ENCODE assay signal across 8 cellular contexts in genomic region chr17:18184143-18185007, GRCh38. TPM values are rescaled to one million over a fixed set of nuclear protein-coding genes. Genes with fewer than 3 reads are reported as not detected.
A peak's percentile ranks its signal among the peaks of the same experiment; 100 is the strongest.
DNase-seq lines count a peak whose midpoint lies in the region; ATAC-seq and TF ChIP-seq lines count a peak whose summit lies in the region.

No MANE protein-coding gene starts in this region.

- in situ Hi-C loops in ACHN (cut with HindIII; ENCODE audit: low pct_ligation_motif_present, low pct_unique_long_range_greater_than_20kb, low sequenced_read_pairs), result no loop called here

- ATAC-seq in GM21367 (IDR thresholded peaks at IDR 0.05; ENCODE audit: unreplicated experiment), result peak; percentile 11

- no peak for TF ChIP-seq CTCF in epithelial cell of proximal tubule (conservative IDR thresholded peaks at IDR 0.05; ENCODE audit: low read depth, low read length)

- DNase-seq in ACHN (peak; percentile 42), NCI-H1105 (lab: John Stamatoyannopoulos, UW) (peak; percentile 32), activated T-cell treated with anti-CD3 and anti-CD28 coated beads for 4 hours (peak; percentile 60), epithelial cell of proximal tubule (ENCODE audit: low read depth) (no peak), myocyte (ENCODE audit: low read depth) (peak; percentile 43), cortex of kidney (lab: John Stamatoyannopoulos, UW) (no peak)
- peak; percentile 36 to 63 for DNase-seq in stimulated activated CD8-positive, alpha-beta memory T cell treated with anti-CD3 and anti-CD28 coated beads, Interleukin-7, amount 100 ng/mL, for 48 hours (ENCODE audit: extremely low read depth in 1 of 2, low read depth in 1 of 2)

- H3K4me3 ChIP-seq in epithelial cell of proximal tubule (ENCODE audit: low read depth, low read length), result peak overlapping the region; percentile 77

RNA-seq across cellular contexts. Expression of gene ALKBH5, which starts 0.7 kb away (rescaled TPM):
- total RNA-seq in epithelial cell of proximal tubule (81.2 and 101 TPM in 2 replicates), myocyte (240 and 243 TPM in 2 replicates)
- polyA plus RNA-seq in myocyte (2012), result 101 TPM

RNA-seq across cellular contexts. Expression of gene LLGL1, which starts 41.1 kb away (rescaled TPM):
- total RNA-seq in epithelial cell of proximal tubule (46.1 and 65.3 TPM in 2 replicates), myocyte (23.0 and 31.2 TPM in 2 replicates)
- 31.5 TPM for polyA plus RNA-seq in myocyte (2012)

Comparison
In these comparisons a context has a peak if more than half of its experiments do, and no peak if none do; other contexts are left out.
1. DNase-seq: peak in ACHN (single experiment), NCI-H1105 (single experiment), activated T-cell treated with anti-CD3 and anti-CD28 coated beads for 4 hours (single experiment), myocyte (single experiment) and stimulated activated CD8-positive, alpha-beta memory T cell treated with anti-CD3 and anti-CD28 coated beads, Interleukin-7, amount 100 ng/mL, for 48 hours (2 of 2); none in epithelial cell of proximal tubule (single experiment) and cortex of kidney (single experiment).